26 cellular contexts compared by ENCODE assay signal in genomic region chr11:81492923-81493445, GRCh38.
"Had no signal": no experiment of that assay in that cellular context is flagged by ENCODE, and none has a peak within 500 bp of the region (broad histone marks: within the 10 kb centered on the region; RNA-seq: fewer than 3 reads in every experiment).

No MANE protein-coding gene starts in this region.

- H2AFZ ChIP-seq: neural progenitor cell, parathyroid adenoma had no signal

- H3K4me3 ChIP-seq: neural progenitor cell, ovary, psoas muscle, right lobe of liver, sigmoid colon, stomach, thoracic aorta, thyroid gland, tibial nerve, upper lobe of left lung, vagina had no signal

- H3K9ac ChIP-seq: neural progenitor cell, parathyroid adenoma had no signal

- H3K9me3 ChIP-seq: ovary, psoas muscle, right lobe of liver, sigmoid colon, stomach, thoracic aorta, thyroid gland, tibial nerve, upper lobe of left lung, vagina had no signal

- H3K27me3 ChIP-seq: neural progenitor cell, ovary, right lobe of liver, sigmoid colon, stomach, thyroid gland, tibial nerve, upper lobe of left lung, vagina had no signal

- H3K4me1 ChIP-seq: neural progenitor cell, parathyroid adenoma, psoas muscle, right lobe of liver, sigmoid colon, stomach, thyroid gland, upper lobe of left lung, vagina had no signal

- H3K27ac ChIP-seq: neural progenitor cell, ovary, parathyroid adenoma, psoas muscle, right lobe of liver, sigmoid colon, stomach, thoracic aorta, thyroid gland, tibial nerve, upper lobe of left lung, vagina had no signal

- H3K4me2 ChIP-seq: neural progenitor cell had no signal

- H3K79me2 ChIP-seq: parathyroid adenoma had no signal

- DNase-seq: nephron progenitor cell; occipital lobe; ovary; posterior cingulate gyrus; psoas muscle; right cardiac atrium; right lobe of liver; sigmoid colon; small intestine; stimulated activated CD4-positive, alpha-beta T cell treated with anti-CD3 and anti-CD28 coated beads, Interleukin-15, amount 100 ng/mL, for 24 hours; stimulated activated CD4-positive, alpha-beta T cell treated with anti-CD3 and anti-CD28 coated beads, Interleukin-2, amount 100 ng/mL, for 24 hours; stimulated activated CD4-positive, alpha-beta T cell treated with anti-CD3 and anti-CD28 coated beads, Interleukin-2, amount 100 ng/mL, for 48 hours; stimulated activated CD4-positive, alpha-beta T cell treated with anti-CD3 and anti-CD28 coated beads, Interleukin-4, amount 100 ng/mL, for 24 hours; stimulated activated naive B cell treated with anti-CD40 and anti-IgM and Interleukin-4, amounts not matched to agents 10 μg/mL and 1 μg/mL and 100 μg/mL, for 72 hours; stimulated activated naive CD4-positive, alpha-beta T cell treated with Interleukin-2 at 50 U/mL for 16 hours; stomach; thyroid gland; trophoblast cell; upper lobe of left lung had no signal

- ATAC-seq: natural killer cell treated with Interleukin-12 subunit alpha and Interleukin-12 subunit beta and Interleukin-15 and Interleukin-18, amount 100 ng/mL, for 72 hours; psoas muscle; right cardiac atrium; right lobe of liver; stimulated activated effector memory CD8-positive, alpha-beta T cell treated with anti-CD3 and anti-CD28 coated beads, Interleukin-12 subunit alpha, Interleukin-12 subunit beta, amount 100 ng/mL, for 72 hours; stimulated activated naive B cell treated with anti-CD40 and anti-IgM and Interleukin-4, amounts not matched to agents 10 μg/mL and 1 μg/mL and 100 μg/mL, for 72 hours had no signal

- H3K36me3 ChIP-seq: neural progenitor cell, ovary, right lobe of liver, sigmoid colon, stomach, thoracic aorta, thyroid gland, tibial nerve, upper lobe of left lung, vagina had no signal
